ENCODE assay signal across 9 cellular contexts in genomic region chr9:114397219-114397847, GRCh38. TPM values are rescaled to one million over a fixed set of nuclear protein-coding genes. Genes with fewer than 3 reads are reported as not detected.
DNase-seq lines count a peak whose midpoint lies in the region; ATAC-seq, FAIRE-seq and TF ChIP-seq lines count a peak whose summit lies in the region.
"Had no signal": no experiment of that assay in that cellular context is flagged by ENCODE, and none has a peak within 500 bp of the region (broad histone marks: within the 10 kb centered on the region; RNA-seq: fewer than 3 reads in every experiment).

No MANE protein-coding gene starts in this region.

- peak overlapping the region; percentile 12 for H3K9ac ChIP-seq in astrocyte (ENCODE audit: low read length)

- no peaks in the 10 kb centered on the region for H3K9me3 ChIP-seq in astrocyte (ENCODE audit: insufficient read depth, low read depth, low read length)
- H3K9me3 ChIP-seq in lung (ENCODE audit: control insufficient read depth in 2 of 2, insufficient read depth in 1 of 2, low read length in 1 of 2), result no peaks in the 10 kb centered on the region

- WGBS in lung, 2 donors, result 19 to 34% methylated on average over 14 of the region's 14 CpGs
- WGBS in urinary bladder, result 26% methylated on average over 14 of the region's 14 CpGs

- H3K36me3 ChIP-seq in astrocyte (ENCODE audit: insufficient read depth, low read length) (no peaks in the 10 kb centered on the region), lung (ENCODE audit: control insufficient read depth in 2 of 2, insufficient read depth in 2 of 2, low read length in 2 of 2) (no peaks in the 10 kb centered on the region), urinary bladder (ENCODE audit: insufficient read depth) (no peaks in the 10 kb centered on the region)

- no peaks in the 10 kb centered on the region for H3K79me2 ChIP-seq in astrocyte (ENCODE audit: insufficient read depth, low read length)

- H3K4me1 Mint-ChIP-seq in activated naive CD4-positive, alpha-beta T cell treated with anti-CD3 and anti-CD28 coated beads, Interleukin-2, amount 50 U/mL, for 24 hours, result peaks cover 55% of the 10 kb centered on the region
- peaks cover 11% of the 10 kb centered on the region for H3K4me1 Mint-ChIP-seq in astrocyte (ENCODE audit: low read depth, unreplicated experiment)

- H3K36me3 Mint-ChIP-seq in activated naive CD4-positive, alpha-beta T cell treated with anti-CD3 and anti-CD28 coated beads, Interleukin-2, amount 50 U/mL, for 24 hours, result no peaks in the 10 kb centered on the region
- peaks cover under 1% of the 10 kb centered on the region for H3K36me3 Mint-ChIP-seq in astrocyte (ENCODE audit: low read depth, unreplicated experiment)

- H3K27ac ChIP-seq in astrocyte (ENCODE audit: low read depth, low read length), result no peak overlapping the region
- H3K27ac ChIP-seq in lung (ENCODE audit: low read depth in 1 of 2, low read length in 1 of 2), result peak overlapping the region in 1 of 2 donors; percentile 95
- H3K27ac ChIP-seq in urinary bladder (ENCODE audit: low read depth), result peak overlapping the region; percentile 75

- peaks cover 3% of the 10 kb centered on the region for H3K4me1 ChIP-seq in astrocyte (ENCODE audit: insufficient read depth, low read length)
- peaks cover 0 to 8% of the 10 kb centered on the region in 2 donors for H3K4me1 ChIP-seq in lung (ENCODE audit: control insufficient read depth in 2 of 2, insufficient read depth in 2 of 2, low read length in 2 of 2)
- H3K4me1 ChIP-seq in urinary bladder (ENCODE audit: insufficient read depth), result no peaks in the 10 kb centered on the region

- H3K27me3 ChIP-seq in astrocyte (ENCODE audit: insufficient read depth, low read length) (peaks cover 5% of the 10 kb centered on the region), lung (ENCODE audit: control insufficient read depth, insufficient read depth) (no peaks in the 10 kb centered on the region)

- no peaks in the 10 kb centered on the region for H3K27me3 Mint-ChIP-seq in activated naive CD4-positive, alpha-beta T cell treated with anti-CD3 and anti-CD28 coated beads, Interleukin-2, amount 50 U/mL, for 24 hours
- no peaks in the 10 kb centered on the region for H3K27me3 Mint-ChIP-seq in astrocyte (ENCODE audit: low read depth, unreplicated experiment)

- H3K4me3 Mint-ChIP-seq in activated naive CD4-positive, alpha-beta T cell treated with anti-CD3 and anti-CD28 coated beads, Interleukin-2, amount 50 U/mL, for 24 hours, result peak overlapping the region; percentile 95
- H3K4me3 Mint-ChIP-seq in astrocyte (ENCODE audit: unreplicated experiment), result peak overlapping the region; percentile 91

- no peaks in the 10 kb centered on the region for H3K9me3 Mint-ChIP-seq in activated naive CD4-positive, alpha-beta T cell treated with anti-CD3 and anti-CD28 coated beads, Interleukin-2, amount 50 U/mL, for 24 hours
- H3K9me3 Mint-ChIP-seq in astrocyte (ENCODE audit: unreplicated experiment), result no peaks in the 10 kb centered on the region

- TF ChIP-seq CTCF in astrocyte (IDR thresholded peaks at IDR 0.05; ENCODE audit: insufficient read depth, low read depth, low read length), result no peak
- TF ChIP-seq CTCF in lung (IDR thresholded peaks at IDR 0.05; ENCODE audit: control extremely low read depth, extremely low read depth), result no peak

- H2AFZ ChIP-seq in astrocyte (ENCODE audit: low read depth, low read length), result peak overlapping the region; percentile 51

- H3K4me3 ChIP-seq in astrocyte (ENCODE audit: insufficient read depth, low read depth, low read length) (peak overlapping the region; percentile 74), lung (peak overlapping the region; percentile 48), urinary bladder (ENCODE audit: low read depth, low read length) (peak overlapping the region; percentile 76)

- no peak for FAIRE-seq in astrocyte (lab: Jason Lieb, UNC)
- FAIRE-seq: endometrium had no signal

- H4K20me1 ChIP-seq in astrocyte (ENCODE audit: insufficient read depth, low read length), result no peaks in the 10 kb centered on the region

- DNase-seq in activated naive CD4-positive, alpha-beta T cell (lab: John Stamatoyannopoulos, UW), result no peak
- DNase-seq in astrocyte (ENCODE audit: low read depth) (no peak), lung (ENCODE audit: low spot score) (no peak), HT-29 (ENCODE audit: low spot score) (no peak), MV-4-11 (lab: John Stamatoyannopoulos, UW) (no peak)

- peak overlapping the region; percentile 93 for H3K27ac Mint-ChIP-seq in activated naive CD4-positive, alpha-beta T cell treated with anti-CD3 and anti-CD28 coated beads, Interleukin-2, amount 50 U/mL, for 24 hours
- H3K27ac Mint-ChIP-seq in astrocyte (ENCODE audit: unreplicated experiment), result peak overlapping the region; percentile 73

- ATAC-seq in lung (ENCODE audit: insufficient read depth, low FRiP score) (peak; percentile 0), GM18868 (IDR thresholded peaks at IDR 0.05; ENCODE audit: unreplicated experiment) (no peak)

- peak overlapping the region; percentile 96 for H3K4me2 ChIP-seq in astrocyte (ENCODE audit: low read length)

RNA-seq across cellular contexts. Expression of gene AKNA, which starts 9.6 kb away (rescaled TPM):
- total RNA-seq in astrocyte (16.0 and 16.4 TPM in 2 replicates), lung (10 to 100 TPM; 47.4 to 79.5 TPM), urinary bladder (21.2 TPM)
- polyA plus RNA-seq in lung (10 to 100 TPM; 29.5 to 49.7 TPM), urinary bladder (25.5 TPM)
- 6.1 and 7.8 TPM in 2 replicates for total RNA-seq in HT-29 (2014; rRNA removed; shearing (Covaris generic))
